In the genomic region with DNA sequence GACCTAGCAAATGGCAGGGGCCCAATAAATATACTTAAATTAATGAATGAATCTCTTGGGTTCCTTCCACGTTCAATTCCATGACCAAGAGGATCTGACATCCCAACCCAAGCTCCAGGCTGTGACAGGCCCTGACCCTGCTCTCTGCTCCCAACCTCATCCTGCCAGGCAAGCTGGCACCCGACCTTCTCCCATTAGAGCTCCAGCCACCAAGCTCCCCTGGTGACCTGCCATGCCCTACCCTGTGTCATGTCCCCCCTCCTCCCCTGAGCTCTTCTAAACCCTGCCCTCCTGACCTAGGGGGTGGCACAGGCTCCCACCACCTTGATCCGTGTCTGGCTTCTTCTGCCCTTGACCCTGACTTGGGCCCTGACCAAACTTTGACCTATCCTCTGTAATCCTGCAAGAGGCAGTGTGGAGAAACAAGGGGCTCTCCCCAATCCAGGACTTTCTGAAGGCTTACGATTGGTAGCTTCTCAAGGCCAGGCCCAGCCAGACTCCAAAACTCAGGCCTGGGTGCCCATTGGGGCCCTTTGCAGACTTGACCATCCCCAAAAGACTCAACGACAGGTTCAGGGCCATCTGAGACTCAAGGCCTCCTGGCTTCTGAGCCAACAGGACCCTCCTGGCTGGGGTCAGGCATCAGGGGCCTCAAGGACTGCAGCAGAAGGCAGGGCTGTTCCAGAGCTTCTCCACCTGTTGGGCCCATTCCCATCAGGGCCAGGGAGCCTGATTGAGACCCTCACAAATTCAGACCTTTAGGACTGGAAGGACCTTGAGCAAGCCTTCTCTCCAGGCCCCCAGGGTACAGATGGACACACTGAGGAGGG, we compare ENCODE assay signal across 26 cellular contexts.
"Had no signal": no experiment of that assay in that cellular context is flagged by ENCODE, and none has a peak within 500 bp of the region (broad histone marks: within the 10 kb centered on the region; RNA-seq: fewer than 3 reads in every experiment).

No MANE protein-coding gene starts in this region.

- H3K4me3 ChIP-seq: esophagus squamous epithelium, lung, mucosa of descending colon, neural progenitor cell, prostate gland, right atrium auricular region, suprapubic skin, transverse colon, upper lobe of right lung, vagina had no signal

- H3K4me1 ChIP-seq: esophagus squamous epithelium, neural progenitor cell, prostate gland, right atrium auricular region, suprapubic skin, transverse colon, upper lobe of right lung, vagina had no signal

- ATAC-seq: left lobe of liver; mucosa of descending colon; sciatic nerve; stimulated activated effector memory CD8-positive, alpha-beta T cell treated with anti-CD3 and anti-CD28 coated beads, Interleukin-12 subunit alpha, Interleukin-12 subunit beta, amount 100 ng/mL, for 72 hours; upper lobe of right lung had no signal

- H3K27ac ChIP-seq: esophagus squamous epithelium, neural progenitor cell, prostate gland, right atrium auricular region, suprapubic skin, transverse colon, upper lobe of right lung, vagina had no signal

- H3K4me3 Mint-ChIP-seq: dendritic cell treated with granulocyte-macrophage colony-stimulating factor and Interleukin-4, amounts not matched to agents 40 ng/mL and 50 ng/mL, for 4 days; memory B cell; mesothelial cell of epicardium; naive B cell; natural killer cell treated with Interleukin-12 subunit alpha and Interleukin-12 subunit beta and Interleukin-15 and Interleukin-18, amount 100 ng/mL, for 72 hours; neural progenitor cell; stimulated activated effector memory CD8-positive, alpha-beta T cell treated with anti-CD3 and anti-CD28 coated beads, Interleukin-12 subunit alpha, Interleukin-12 subunit beta, amount 100 ng/mL, for 72 hours; stimulated activated naive CD8-positive, alpha-beta T cell treated with anti-CD3 and anti-CD28 coated beads, Interleukin-15, Interleukin-2, amounts not matched to agents 100 ng/mL and 50 ng/mL, for 24 hours had no signal

- H3K36me3 ChIP-seq: esophagus squamous epithelium, neural progenitor cell, prostate gland, right atrium auricular region, suprapubic skin, transverse colon, upper lobe of right lung, vagina had no signal

- DNase-seq: effector memory CD4-positive, alpha-beta T cell; erythroblast; esophagus squamous epithelium; foreskin melanocyte; hypothalamus; kidney; mucosa of descending colon; naive B cell; stimulated activated CD4-positive, alpha-beta T cell treated with anti-CD3 and anti-CD28 coated beads, Interleukin-2, amount 100 ng/mL, for 24 hours; stimulated activated CD4-positive, alpha-beta T cell treated with anti-CD3 and anti-CD28 coated beads, Interleukin-4, amount 100 ng/mL, for 24 hours; transverse colon; upper lobe of right lung had no signal

- H3K9me3 Mint-ChIP-seq: dendritic cell treated with granulocyte-macrophage colony-stimulating factor and Interleukin-4, amounts not matched to agents 40 ng/mL and 50 ng/mL, for 4 days; mesothelial cell of epicardium; natural killer cell treated with Interleukin-12 subunit alpha and Interleukin-12 subunit beta and Interleukin-15 and Interleukin-18, amount 100 ng/mL, for 72 hours; stimulated activated effector memory CD8-positive, alpha-beta T cell treated with anti-CD3 and anti-CD28 coated beads, Interleukin-12 subunit alpha, Interleukin-12 subunit beta, amount 100 ng/mL, for 72 hours; stimulated activated naive CD8-positive, alpha-beta T cell treated with anti-CD3 and anti-CD28 coated beads, Interleukin-15, Interleukin-2, amounts not matched to agents 100 ng/mL and 50 ng/mL, for 24 hours had no signal

- H3K9me3 ChIP-seq: mucosa of descending colon, prostate gland, suprapubic skin, transverse colon, upper lobe of right lung, vagina had no signal

- H3K27ac Mint-ChIP-seq: dendritic cell treated with granulocyte-macrophage colony-stimulating factor and Interleukin-4, amounts not matched to agents 40 ng/mL and 50 ng/mL, for 4 days; memory B cell; mesothelial cell of epicardium; natural killer cell treated with Interleukin-12 subunit alpha and Interleukin-12 subunit beta and Interleukin-15 and Interleukin-18, amount 100 ng/mL, for 72 hours; neural progenitor cell; stimulated activated effector memory CD8-positive, alpha-beta T cell treated with anti-CD3 and anti-CD28 coated beads, Interleukin-12 subunit alpha, Interleukin-12 subunit beta, amount 100 ng/mL, for 72 hours; stimulated activated naive CD8-positive, alpha-beta T cell treated with anti-CD3 and anti-CD28 coated beads, Interleukin-15, Interleukin-2, amounts not matched to agents 100 ng/mL and 50 ng/mL, for 24 hours had no signal

- H3K4me1 Mint-ChIP-seq: memory B cell; mesothelial cell of epicardium; naive B cell; stimulated activated effector memory CD8-positive, alpha-beta T cell treated with anti-CD3 and anti-CD28 coated beads, Interleukin-12 subunit alpha, Interleukin-12 subunit beta, amount 100 ng/mL, for 72 hours had no signal

- H3K27me3 ChIP-seq: neural progenitor cell, right atrium auricular region, transverse colon, upper lobe of right lung, vagina had no signal
